In genomic region chr10:117865945-117866344, GRCh38 we compare ENCODE assay signal across 31 cellular contexts.
"Had no signal": no experiment of that assay in that cellular context is flagged by ENCODE, and none has a peak within 500 bp of the region (broad histone marks: within the 10 kb centered on the region; RNA-seq: fewer than 3 reads in every experiment).

No MANE protein-coding gene starts in this region.

- H3K36me3 Mint-ChIP-seq: activated naive CD8-positive, alpha-beta T cell treated with anti-CD3 and anti-CD28 coated beads for 36 hours; natural killer cell; stimulated activated naive B cell treated with anti-CD40 and anti-IgM and Interleukin-4, amounts not matched to agents 10 μg/mL and 1 μg/mL and 100 μg/mL, for 72 hours had no signal

- FAIRE-seq: frontal cortex, islet of Langerhans, TTC549 had no signal

- H3K4me1 Mint-ChIP-seq: activated naive CD8-positive, alpha-beta T cell treated with anti-CD3 and anti-CD28 coated beads for 36 hours; natural killer cell; stimulated activated naive B cell treated with anti-CD40 and anti-IgM and Interleukin-4, amounts not matched to agents 10 μg/mL and 1 μg/mL and 100 μg/mL, for 72 hours had no signal

- H3K4me3 ChIP-seq: adrenal gland, body of pancreas, colonic mucosa, dorsolateral prefrontal cortex, left lung, lung, right atrium auricular region, stomach, thyroid gland, upper lobe of left lung, vagina had no signal

- H3K9me3 Mint-ChIP-seq: activated naive CD4-positive, alpha-beta T cell treated with anti-CD3 and anti-CD28 coated beads for 36 hours; activated naive CD8-positive, alpha-beta T cell treated with anti-CD3 and anti-CD28 coated beads for 36 hours; activated T-helper 1 cell treated with anti-CD3 and anti-CD28 coated beads, Interleukin-12 subunit alpha, Interleukin-12 subunit beta, Interleukin-2, Interleukin-4 antibody, amounts not matched to agents 30 ng/mL and 10 ng/mL and 1 ng/mL, durations not matched to agents 14 hours and 24 hours and 36 hours; natural killer cell had no signal

- ATAC-seq: activated CD4-positive, CD25-positive, alpha-beta regulatory T cell treated with anti-CD3 and anti-CD28 coated beads, Interleukin-2, amount 50 U/mL, for 24 hours; body of pancreas; left lung; natural killer cell; stimulated activated naive B cell treated with anti-CD40 and anti-IgM and Interleukin-4, amounts not matched to agents 10 μg/mL and 1 μg/mL and 100 μg/mL, for 72 hours had no signal

- H3K27ac ChIP-seq: adrenal gland, body of pancreas, colonic mucosa, dorsolateral prefrontal cortex, left lung, right atrium auricular region, stomach, thyroid gland, upper lobe of left lung, vagina, VCaP had no signal

- H3K4me3 Mint-ChIP-seq: activated naive CD4-positive, alpha-beta T cell treated with anti-CD3 and anti-CD28 coated beads for 36 hours; activated naive CD8-positive, alpha-beta T cell treated with anti-CD3 and anti-CD28 coated beads for 36 hours; activated T-helper 1 cell treated with anti-CD3 and anti-CD28 coated beads, Interleukin-12 subunit alpha, Interleukin-12 subunit beta, Interleukin-2, Interleukin-4 antibody, amounts not matched to agents 30 ng/mL and 10 ng/mL and 1 ng/mL, durations not matched to agents 14 hours and 24 hours and 36 hours; natural killer cell; stimulated activated naive B cell treated with anti-CD40 and anti-IgM and Interleukin-4, amounts not matched to agents 10 μg/mL and 1 μg/mL and 100 μg/mL, for 72 hours had no signal

- DNase-seq: activated CD4-positive, alpha-beta T cell treated with anti-CD3 and anti-CD28 coated beads for 48 hours; activated CD4-positive, alpha-beta T cell treated with anti-CD3 and anti-CD28 coated beads, Interleukin-2, amount 50 U/mL, for 48 hours; activated CD8-positive, alpha-beta memory T cell treated with anti-CD3 and anti-CD28 coated beads for 24 hours; activated effector memory CD4-positive, alpha-beta T cell treated with anti-CD3 and anti-CD28 coated beads, Interleukin-2, amount 50 U/mL, for 16 hours; activated naive CD4-positive, alpha-beta T cell treated with anti-CD3 and anti-CD28 coated beads for 36 hours; activated naive CD8-positive, alpha-beta T cell treated with anti-CD3 and anti-CD28 coated beads for 36 hours; activated T-cell treated with anti-CD3 and anti-CD28 coated beads, Interleukin-2, amount 50 U/mL, for 1 hour; adrenal gland; aorta; body of pancreas; colonic mucosa; dorsolateral prefrontal cortex; effector memory CD4-positive, alpha-beta T cell; left lung; mesendoderm; natural killer cell; stimulated activated CD4-positive, alpha-beta T cell treated with anti-CD3 and anti-CD28 coated beads, Interleukin-15, amount 100 ng/mL, for 24 hours; stimulated activated CD4-positive, alpha-beta T cell treated with anti-CD3 and anti-CD28 coated beads, Interleukin-2, amount 100 ng/mL, for 24 hours; stimulated activated naive B cell treated with anti-CD40 and anti-IgM and Interleukin-4, amounts not matched to agents 10 μg/mL and 1 μg/mL and 100 μg/mL, for 72 hours; stomach; thyroid gland had no signal

- H3K27ac Mint-ChIP-seq: activated naive CD4-positive, alpha-beta T cell treated with anti-CD3 and anti-CD28 coated beads for 36 hours; activated naive CD8-positive, alpha-beta T cell treated with anti-CD3 and anti-CD28 coated beads for 36 hours; activated T-helper 1 cell treated with anti-CD3 and anti-CD28 coated beads, Interleukin-12 subunit alpha, Interleukin-12 subunit beta, Interleukin-2, Interleukin-4 antibody, amounts not matched to agents 30 ng/mL and 10 ng/mL and 1 ng/mL, durations not matched to agents 14 hours and 24 hours and 36 hours; natural killer cell; stimulated activated naive B cell treated with anti-CD40 and anti-IgM and Interleukin-4, amounts not matched to agents 10 μg/mL and 1 μg/mL and 100 μg/mL, for 72 hours had no signal

- H3K4me1 ChIP-seq: adrenal gland, body of pancreas, colonic mucosa, left lung, right atrium auricular region, stomach, thyroid gland, upper lobe of left lung, vagina had no signal

- H3K36me3 ChIP-seq: adrenal gland, colonic mucosa, left lung, right atrium auricular region, stomach, thyroid gland, upper lobe of left lung, vagina had no signal

- H3K27me3 ChIP-seq: adrenal gland, body of pancreas, colonic mucosa, left lung, right atrium auricular region, thyroid gland, upper lobe of left lung, vagina had no signal

- H3K9me3 ChIP-seq: adrenal gland, body of pancreas, colonic mucosa, left lung, right atrium auricular region, stomach, thyroid gland, upper lobe of left lung, vagina had no signal
